Comparison of ENCODE assay signal across 16 cellular contexts in genomic region chr16:80174416-80174815, GRCh38.
DNase-seq lines count a peak whose midpoint lies in the region; ATAC-seq, FAIRE-seq and TF ChIP-seq lines count a peak whose summit lies in the region.
"Had no signal": no experiment of that assay in that cellular context is flagged by ENCODE, and none has a peak within 500 bp of the region (broad histone marks: within the 10 kb centered on the region; RNA-seq: fewer than 3 reads in every experiment).

No MANE protein-coding gene starts in this region.

- DNase-seq in ACHN: peak; percentile 64
- DNase-seq in HFFc6: peak; percentile 81
- no peak for DNase-seq in body of pancreas
- DNase-seq in keratinocyte (ENCODE audit: low read depth, low spot score): no peak
- DNase-seq in nucleus accumbens (lab: John Stamatoyannopoulos, UW): no peak
- no peak for DNase-seq in Peyer's patch
- DNase-seq in stimulated activated CD4-positive, alpha-beta T cell treated with anti-CD3 and anti-CD28 coated beads, Interleukin-2, amount 100 ng/mL, for 48 hours: no peak
- DNase-seq in effector memory CD8-positive, alpha-beta T cell: no peak
- DNase-seq: activated B cell treated with CpG ODN at 0.5 μM for 24 hours, gastrocnemius medialis, NCI-H774, uterus had no signal

- no peaks in the 10 kb centered on the region for H3K36me3 ChIP-seq in body of pancreas (replicated peaks in 1 of 2; ENCODE audit: insufficient read depth in 1 of 2, low read depth in 2 of 2)
- H3K36me3 ChIP-seq in keratinocyte (ENCODE audit: control insufficient read depth in 2 of 2, extremely low read depth in 1 of 2, insufficient read depth in 2 of 2, low read length in 2 of 2): no peaks in the 10 kb centered on the region
- H3K36me3 ChIP-seq in Peyer's patch: no peaks in the 10 kb centered on the region
- H3K36me3 ChIP-seq: BLaER1 treated with 17β-estradiol and CSF1 and Interleukin-3, amounts not matched to agents 10 nM and 100 nM; gastrocnemius medialis; uterus had no signal

- no peak overlapping the region for H3K4me3 ChIP-seq in body of pancreas
- H3K4me3 ChIP-seq in keratinocyte (ENCODE audit: control insufficient read depth in 2 of 3, extremely low read depth in 1 of 3, insufficient read depth in 2 of 3, low read depth in 1 of 3, low read length in 3 of 3): no peak overlapping the region
- no peak overlapping the region for H3K4me3 ChIP-seq in Peyer's patch
- H3K4me3 ChIP-seq: BLaER1 treated with 17β-estradiol and CSF1 and Interleukin-3, amounts not matched to agents 10 nM and 100 nM; gastrocnemius medialis; SK-N-MC; uterus had no signal

- H3K9me3 ChIP-seq in body of pancreas (no peaks in the 10 kb centered on the region), keratinocyte (ENCODE audit: control insufficient read depth, low read depth, low read length) (no peaks in the 10 kb centered on the region), Peyer's patch (no peaks in the 10 kb centered on the region)
- H3K9me3 ChIP-seq: BLaER1 treated with 17β-estradiol and CSF1 and Interleukin-3, amounts not matched to agents 10 nM and 100 nM; gastrocnemius medialis; uterus had no signal

- no peaks in the 10 kb centered on the region for H3K9me3 Mint-ChIP-seq in HFFc6
- H3K9me3 Mint-ChIP-seq in effector memory CD8-positive, alpha-beta T cell: no peaks in the 10 kb centered on the region
- H3K9me3 Mint-ChIP-seq: activated B cell treated with CpG ODN at 0.5 μM for 24 hours; central memory CD8-positive, alpha-beta T cell had no signal

- in situ Hi-C loops in ACHN (cut with HindIII; ENCODE audit: low pct_ligation_motif_present, low pct_unique_long_range_greater_than_20kb, low sequenced_read_pairs): no loop called here

- dilution Hi-C loops in keratinocyte (cut with MboI; ENCODE audit: extremely low pct_ligation_motif_present, low sequenced_read_pairs): no loop called here

- peak; percentile 79 for ATAC-seq in body of pancreas
- ATAC-seq in effector memory CD8-positive, alpha-beta T cell (replicated peaks): no peak

- H3K27me3 Mint-ChIP-seq in HFFc6 (ENCODE audit: insufficient read depth): no peaks in the 10 kb centered on the region
- peaks cover 23 to 24% of the 10 kb centered on the region in 2 donors for H3K27me3 Mint-ChIP-seq in effector memory CD8-positive, alpha-beta T cell
- H3K27me3 Mint-ChIP-seq: activated B cell treated with CpG ODN at 0.5 μM for 24 hours had no signal

- TF ChIP-seq CTCF in HFFc6 (IDR thresholded peaks at IDR 0.05): no peak
- TF ChIP-seq CTCF in body of pancreas (IDR thresholded peaks at IDR 0.05): no peak
- TF ChIP-seq CTCF in keratinocyte (optimal IDR thresholded peaks at IDR 0.05 in 1 of 3, IDR thresholded peaks at IDR 0.05 in 1 of 3, conservative IDR thresholded peaks at IDR 0.05 in 1 of 3; ENCODE audit: extremely low read depth in 1 of 3, insufficient read depth in 2 of 3, low read length in 3 of 3): no peak
- TF ChIP-seq CTCF in Peyer's patch (IDR thresholded peaks at IDR 0.05): no peak

- no peaks in the 10 kb centered on the region for H3K36me3 Mint-ChIP-seq in HFFc6 (ENCODE audit: low read depth)
- H3K36me3 Mint-ChIP-seq in effector memory CD8-positive, alpha-beta T cell (ENCODE audit: insufficient read depth): no peaks in the 10 kb centered on the region

- no peaks in the 10 kb centered on the region for H3K27me3 ChIP-seq in body of pancreas
- H3K27me3 ChIP-seq in keratinocyte (ENCODE audit: control insufficient read depth, extremely low read depth, insufficient read depth, low read length): no peaks in the 10 kb centered on the region
- H3K27me3 ChIP-seq in Peyer's patch: no peaks in the 10 kb centered on the region
- H3K27me3 ChIP-seq: BLaER1 treated with 17β-estradiol and CSF1 and Interleukin-3, amounts not matched to agents 10 nM and 100 nM; gastrocnemius medialis; uterus had no signal

- H3K27ac Mint-ChIP-seq in HFFc6: peak overlapping the region; percentile 83
- no peak overlapping the region for H3K27ac Mint-ChIP-seq in effector memory CD8-positive, alpha-beta T cell
- H3K27ac Mint-ChIP-seq: activated B cell treated with CpG ODN at 0.5 μM for 24 hours had no signal

- H3K4me3 Mint-ChIP-seq in HFFc6: peak overlapping the region; percentile 31
- H3K4me3 Mint-ChIP-seq in effector memory CD8-positive, alpha-beta T cell: no peak overlapping the region
- H3K4me3 Mint-ChIP-seq: activated B cell treated with CpG ODN at 0.5 μM for 24 hours; central memory CD8-positive, alpha-beta T cell had no signal

- peaks cover 9% of the 10 kb centered on the region for H3K4me1 Mint-ChIP-seq in HFFc6 (ENCODE audit: low read depth)
- H3K4me1 Mint-ChIP-seq in effector memory CD8-positive, alpha-beta T cell (ENCODE audit: low read depth in 2 of 2): no peaks in the 10 kb centered on the region
- H3K4me1 Mint-ChIP-seq: activated B cell treated with CpG ODN at 0.5 μM for 24 hours; central memory CD8-positive, alpha-beta T cell had no signal

- H3K4me1 ChIP-seq in body of pancreas (no peaks in the 10 kb centered on the region), keratinocyte (ENCODE audit: control insufficient read depth, extremely low read depth, insufficient read depth, low read length) (peaks cover 22% of the 10 kb centered on the region), Peyer's patch (no peaks in the 10 kb centered on the region)
- H3K4me1 ChIP-seq: BLaER1 treated with 17β-estradiol and CSF1 and Interleukin-3, amounts not matched to agents 10 nM and 100 nM; gastrocnemius medialis; uterus had no signal

- TF ChIP-seq POLR2A in body of pancreas (IDR thresholded peaks at IDR 0.05) (no peak), Peyer's patch (IDR thresholded peaks at IDR 0.05) (no peak)

- no peaks in the 10 kb centered on the region for H4K20me1 ChIP-seq in keratinocyte (ENCODE audit: control insufficient read depth, extremely low read depth, insufficient read depth, low read length)
- H4K20me1 ChIP-seq: BLaER1 treated with 17β-estradiol and CSF1 and Interleukin-3, amounts not matched to agents 10 nM and 100 nM had no signal

- H3K79me2 ChIP-seq in keratinocyte (ENCODE audit: control insufficient read depth, insufficient read depth, low read length): no peaks in the 10 kb centered on the region

- peak; percentile 52 for FAIRE-seq in keratinocyte (lab: Jason Lieb, UNC)

- H3K9me1 ChIP-seq in keratinocyte (ENCODE audit: control insufficient read depth, extremely low read depth, insufficient read depth, low read length): no peaks in the 10 kb centered on the region

- peak overlapping the region; percentile 58 for H3K4me2 ChIP-seq in keratinocyte (ENCODE audit: control insufficient read depth, extremely low read depth, insufficient read depth, low read depth, low read length)
- H3K4me2 ChIP-seq: BLaER1 treated with 17β-estradiol and CSF1 and Interleukin-3, amounts not matched to agents 10 nM and 100 nM had no signal

- WGBS in body of pancreas, 2 donors: 45 to 54% methylated on average over 2 of the region's 2 CpGs

- peak overlapping the region in 2 of 4 donors; percentile 6 to 17 for H3K27ac ChIP-seq in body of pancreas
- peak overlapping the region; percentile 54 for H3K27ac ChIP-seq in keratinocyte (ENCODE audit: control insufficient read depth, insufficient read depth, low read length)
- no peak overlapping the region for H3K27ac ChIP-seq in Peyer's patch
- H3K27ac ChIP-seq: BLaER1 treated with 17β-estradiol and CSF1 and Interleukin-3, amounts not matched to agents 10 nM and 100 nM; gastrocnemius medialis; HL-60; SK-N-MC; uterus had no signal

- H3K9ac ChIP-seq in keratinocyte (ENCODE audit: control insufficient read depth, extremely low read depth, insufficient read depth, low read length): peak overlapping the region; percentile 35
- H3K9ac ChIP-seq: BLaER1 treated with 17β-estradiol and CSF1 and Interleukin-3, amounts not matched to agents 10 nM and 100 nM had no signal

- intact Hi-C loops in body of pancreas (cut with DNase I): no loop called here

- H2AFZ ChIP-seq in keratinocyte (ENCODE audit: control insufficient read depth, low read length): peak overlapping the region; percentile 48

Comparison
In these comparisons a context has a peak if more than half of its experiments do, and no peak if none do; other contexts are left out.
1. DNase-seq: peak in ACHN (single experiment) and HFFc6 (single experiment); none in body of pancreas (0 of 4), keratinocyte (single experiment), nucleus accumbens (0 of 56), Peyer's patch (0 of 3), stimulated activated CD4-positive, alpha-beta T cell treated with anti-CD3 and anti-CD28 coated beads, Interleukin-2, amount 100 ng/mL, for 48 hours (0 of 2) and effector memory CD8-positive, alpha-beta T cell (0 of 3).